ENCODE assay signal across 9 cellular contexts in the genomic region with DNA sequence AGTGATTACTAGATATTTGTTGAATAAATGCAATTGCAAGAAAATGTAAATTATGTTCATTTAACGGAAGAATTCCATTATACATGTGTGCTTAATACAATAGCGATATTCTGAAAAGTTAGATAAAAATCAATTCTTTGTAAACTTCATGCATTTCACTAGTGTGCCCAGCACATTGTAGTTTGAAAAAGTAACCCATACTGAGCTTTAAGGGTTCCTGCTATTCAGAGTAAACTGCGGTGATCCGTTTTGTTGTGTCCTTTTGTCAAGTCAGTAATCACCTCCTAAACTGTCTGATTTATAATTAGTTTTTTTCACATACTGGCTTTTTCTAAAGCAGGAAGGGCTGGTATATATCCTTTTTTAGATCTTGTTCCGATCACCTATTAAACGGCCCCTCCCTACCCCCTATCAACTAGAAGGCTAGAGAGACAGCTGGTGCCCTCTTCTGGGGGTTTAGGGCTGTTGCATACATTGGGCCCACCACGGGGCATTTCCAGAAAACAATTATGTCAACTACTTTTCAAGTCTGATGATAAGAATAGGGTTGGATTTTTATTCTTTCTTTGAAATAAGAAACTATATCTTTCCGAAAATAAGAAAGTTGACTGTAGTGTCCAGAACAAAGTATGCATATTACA. TPM values are rescaled to one million over a fixed set of nuclear protein-coding genes. Genes with fewer than 3 reads are reported as not detected.
A peak's percentile ranks its signal among the peaks of the same experiment; 100 is the strongest.
DNase-seq lines count a peak whose midpoint lies in the region; ATAC-seq and TF ChIP-seq lines count a peak whose summit lies in the region.
"Had no signal": no experiment of that assay in that cellular context is flagged by ENCODE, and none has a peak within 500 bp of the region (broad histone marks: within the 10 kb centered on the region; RNA-seq: fewer than 3 reads in every experiment).

No MANE protein-coding gene starts in this region.

- 25 to 34% (median 28%) methylated on average over 8 of the region's 8 CpGs for WGBS in heart left ventricle, 4 donors

- peak; percentile 37 to 71 (median 62) for TF ChIP-seq CTCF in heart left ventricle (IDR thresholded peaks at IDR 0.05)

- no peak for TF ChIP-seq POLR2A in heart left ventricle (IDR thresholded peaks at IDR 0.05)

- no peak overlapping the region for H3K4me3 ChIP-seq in heart left ventricle
- H3K4me3 ChIP-seq: BLaER1 had no signal

- peaks cover 0 to 17% (median 0%) of the 10 kb centered on the region in 9 donors for H3K27me3 ChIP-seq in heart left ventricle

- H3K36me3 ChIP-seq in heart left ventricle = no peaks in the 10 kb centered on the region
- H3K36me3 ChIP-seq: BLaER1 had no signal

- intact Hi-C loops in heart left ventricle (cut with DNase I) = loop anchor here in 9 of 10 donors (1.0 to 10.0 kb wide), 7 partner anchors 69 to 211 kb away; partner anchors contain the start of gene SHROOM4 (in 1 of the 9)

- peak; percentile 63 for ATAC-seq in HG03103 (IDR thresholded peaks at IDR 0.05; ENCODE audit: low read depth, unreplicated experiment)
- ATAC-seq in SK-N-SH treated with all-trans-retinoic acid at 6 μM for 48 hours = peak; percentile 89
- ATAC-seq in heart left ventricle = peak in 3 of 4 donors; percentile 71 to 84 (median 77)
- ATAC-seq in HG03469 (IDR thresholded peaks at IDR 0.05; ENCODE audit: unreplicated experiment) = no peak

- no peak overlapping the region for H3K27ac ChIP-seq in heart left ventricle
- H3K27ac ChIP-seq: BLaER1 had no signal

- no peaks in the 10 kb centered on the region for H3K9me3 ChIP-seq in heart left ventricle
- H3K9me3 ChIP-seq: BLaER1 had no signal

- DNase-seq in NCI-H1105 treated with DMSO at 0.1 percent for 48 hours (lab: John Stamatoyannopoulos, UW) = peak; percentile 2
- DNase-seq in NCI-H1105 (lab: John Stamatoyannopoulos, UW) = no peak
- peak in 2 of 5 donors; percentile 7 to 21 for DNase-seq in heart left ventricle
- DNase-seq in stimulated activated CD8-positive, alpha-beta memory T cell treated with anti-CD3 and anti-CD28 coated beads, Interleukin-4, amount 100 ng/mL, for 48 hours = peak; percentile 22
- DNase-seq in NCI-H446 treated with DMSO at 0.1 percent for 48 hours (lab: John Stamatoyannopoulos, UW) = no peak

- H3K4me1 ChIP-seq in heart left ventricle = no peaks in the 10 kb centered on the region
- H3K4me1 ChIP-seq: BLaER1 had no signal

TF ChIP-seq in SK-N-SH treated with all-trans-retinoic acid at 6 μM for 48 hours, 23 proteins besides CTCF, POLR2A, EP300 and RAD21:
- TF ChIP-seq ARNTL (CRISPR knock-in tag; IDR thresholded peaks at IDR 0.05; ENCODE audit: borderline replicate concordance, low read depth) (no peak), PPARA (CRISPR knock-in tag; IDR thresholded peaks at IDR 0.05; ENCODE audit: borderline replicate concordance) (no peak), GLIS3 (CRISPR knock-in tag; IDR thresholded peaks at IDR 0.05) (no peak), PATZ1 (CRISPR knock-in tag; IDR thresholded peaks at IDR 0.05; ENCODE audit: borderline replicate concordance) (no peak), ZC3H10 (CRISPR knock-in tag; IDR thresholded peaks at IDR 0.05) (no peak), SNAI2 (CRISPR knock-in tag; IDR thresholded peaks at IDR 0.05) (no peak), OSR1 (CRISPR knock-in tag; IDR thresholded peaks at IDR 0.05) (no peak), TOX (CRISPR knock-in tag; IDR thresholded peaks at IDR 0.05; ENCODE audit: borderline replicate concordance) (no peak), ZNF8 (CRISPR knock-in tag; IDR thresholded peaks at IDR 0.05) (no peak), ZFP30 (CRISPR knock-in tag; IDR thresholded peaks at IDR 0.05) (no peak), ISL1 (CRISPR knock-in tag; IDR thresholded peaks at IDR 0.05) (no peak)
- TF ChIP-seq, protein P1, sequence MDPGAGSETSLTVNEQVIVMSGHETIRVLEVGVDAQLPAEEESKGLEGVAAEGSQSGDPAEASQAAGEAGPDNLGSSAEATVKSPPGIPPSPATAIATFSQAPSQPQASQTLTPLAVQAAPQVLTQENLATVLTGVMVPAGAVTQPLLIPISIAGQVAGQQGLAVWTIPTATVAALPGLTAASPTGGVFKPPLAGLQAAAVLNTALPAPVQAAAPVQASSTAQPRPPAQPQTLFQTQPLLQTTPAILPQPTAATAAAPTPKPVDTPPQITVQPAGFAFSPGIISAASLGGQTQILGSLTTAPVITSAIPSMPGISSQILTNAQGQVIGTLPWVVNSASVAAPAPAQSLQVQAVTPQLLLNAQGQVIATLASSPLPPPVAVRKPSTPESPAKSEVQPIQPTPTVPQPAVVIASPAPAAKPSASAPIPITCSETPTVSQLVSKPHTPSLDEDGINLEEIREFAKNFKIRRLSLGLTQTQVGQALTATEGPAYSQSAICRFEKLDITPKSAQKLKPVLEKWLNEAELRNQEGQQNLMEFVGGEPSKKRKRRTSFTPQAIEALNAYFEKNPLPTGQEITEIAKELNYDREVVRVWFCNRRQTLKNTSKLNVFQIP (CRISPR knock-in tag; IDR thresholded peaks at IDR 0.05; ENCODE audit: borderline replicate concordance, low read depth) = no peak
- TF ChIP-seq, protein P2, sequence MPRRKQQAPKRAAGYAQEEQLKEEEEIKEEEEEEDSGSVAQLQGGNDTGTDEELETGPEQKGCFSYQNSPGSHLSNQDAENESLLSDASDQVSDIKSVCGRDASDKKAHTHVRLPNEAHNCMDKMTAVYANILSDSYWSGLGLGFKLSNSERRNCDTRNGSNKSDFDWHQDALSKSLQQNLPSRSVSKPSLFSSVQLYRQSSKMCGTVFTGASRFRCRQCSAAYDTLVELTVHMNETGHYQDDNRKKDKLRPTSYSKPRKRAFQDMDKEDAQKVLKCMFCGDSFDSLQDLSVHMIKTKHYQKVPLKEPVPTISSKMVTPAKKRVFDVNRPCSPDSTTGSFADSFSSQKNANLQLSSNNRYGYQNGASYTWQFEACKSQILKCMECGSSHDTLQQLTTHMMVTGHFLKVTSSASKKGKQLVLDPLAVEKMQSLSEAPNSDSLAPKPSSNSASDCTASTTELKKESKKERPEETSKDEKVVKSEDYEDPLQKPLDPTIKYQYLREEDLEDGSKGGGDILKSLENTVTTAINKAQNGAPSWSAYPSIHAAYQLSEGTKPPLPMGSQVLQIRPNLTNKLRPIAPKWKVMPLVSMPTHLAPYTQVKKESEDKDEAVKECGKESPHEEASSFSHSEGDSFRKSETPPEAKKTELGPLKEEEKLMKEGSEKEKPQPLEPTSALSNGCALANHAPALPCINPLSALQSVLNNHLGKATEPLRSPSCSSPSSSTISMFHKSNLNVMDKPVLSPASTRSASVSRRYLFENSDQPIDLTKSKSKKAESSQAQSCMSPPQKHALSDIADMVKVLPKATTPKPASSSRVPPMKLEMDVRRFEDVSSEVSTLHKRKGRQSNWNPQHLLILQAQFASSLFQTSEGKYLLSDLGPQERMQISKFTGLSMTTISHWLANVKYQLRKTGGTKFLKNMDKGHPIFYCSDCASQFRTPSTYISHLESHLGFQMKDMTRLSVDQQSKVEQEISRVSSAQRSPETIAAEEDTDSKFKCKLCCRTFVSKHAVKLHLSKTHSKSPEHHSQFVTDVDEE (CRISPR knock-in tag; IDR thresholded peaks at IDR 0.05) = no peak

RNA-seq across cellular contexts. Expression of gene BMP15, which starts 7.0 kb away (rescaled TPM):
- not detected for total RNA-seq in heart left ventricle
- not detected for polyA plus RNA-seq in heart left ventricle

Comparison
In these comparisons a context has a peak if more than half of its experiments do, and no peak if none do; other contexts are left out.
1. DNase-seq: peak in NCI-H1105 treated with DMSO at 0.1 percent for 48 hours (single experiment) and stimulated activated CD8-positive, alpha-beta memory T cell treated with anti-CD3 and anti-CD28 coated beads, Interleukin-4, amount 100 ng/mL, for 48 hours (single experiment); none in NCI-H1105 (single experiment) and NCI-H446 treated with DMSO at 0.1 percent for 48 hours (single experiment).